In genomic region chr10:68560201-68560915, GRCh38 we compare ENCODE assay signal across 8 cellular contexts. TPM values are rescaled to one million over a fixed set of nuclear protein-coding genes. Genes with fewer than 3 reads are reported as not detected.
A peak's percentile ranks its signal among the peaks of the same experiment; 100 is the strongest.
DNase-seq lines count a peak whose midpoint lies in the region; ATAC-seq lines count a peak whose summit lies in the region.

TSS of gene TET1 (plus strand) at chr10:68560337. CDS start at chr10:68572339, 12,002 bp downstream.

- H3K27ac Mint-ChIP-seq in activated T-helper 1 cell treated with anti-CD3 and anti-CD28 coated beads, Interleukin-12 subunit alpha, Interleukin-12 subunit beta, Interleukin-2, Interleukin-4 antibody, amounts not matched to agents 30 ng/mL and 10 ng/mL and 1 ng/mL, durations not matched to agents 14 hours and 24 hours and 36 hours: no peak within 1 kb of the TSS

- H3K4me1 ChIP-seq in neuronal stem cell (ENCODE audit: control insufficient read depth in 2 of 2, insufficient read depth in 1 of 2, low read depth in 1 of 2, low read length in 2 of 2): peaks cover 2 to 6% of the 10 kb centered on the region in 2 donors

- no peak within 1 kb of the TSS for H4K8ac ChIP-seq in neuronal stem cell (ENCODE audit: low read depth, low read length)

- intact Hi-C loops in Right ventricle myocardium inferior (cut with DNase I): loop anchor here (5.0 kb wide), 1 partner anchor 37 kb away; no protein-coding TSS in a partner anchor
- intact Hi-C loops in cardiac septum (cut with DNase I): loop anchor here (5.0 kb wide), 1 partner anchor 37 kb away; no protein-coding TSS in a partner anchor
- intact Hi-C loops in activated T-helper 1 cell treated with anti-CD3 and anti-CD28 coated beads, Interleukin-12 subunit alpha, Interleukin-12 subunit beta, Interleukin-2, Interleukin-4 antibody, amounts not matched to agents 30 ng/mL and 10 ng/mL and 1 ng/mL, durations not matched to agents 14 hours and 24 hours and 36 hours (cut with micrococcal nuclease): loop anchor here (1.0 kb wide), 1 partner anchor 40 kb away; no protein-coding TSS in a partner anchor

- no peak within 1 kb of the TSS for H3K4ac ChIP-seq in neuronal stem cell (ENCODE audit: low read length)

- peak within 1 kb of the TSS; percentile 25 for H2BK120ac ChIP-seq in neuronal stem cell (ENCODE audit: low read depth, low read length)

- peaks cover 0 to 12% of the 10 kb centered on the region in 2 donors for H3K36me3 ChIP-seq in neuronal stem cell (replicated peaks in 1 of 2; ENCODE audit: control insufficient read depth in 2 of 2, insufficient read depth in 2 of 2, low read length in 2 of 2)

- peak; percentile 81 for ATAC-seq in Right ventricle myocardium inferior
- no peak for ATAC-seq in GM21825 (IDR thresholded peaks at IDR 0.05; ENCODE audit: unreplicated experiment)
- ATAC-seq in HG02840 (IDR thresholded peaks at IDR 0.05; ENCODE audit: low FRiP score, unreplicated experiment): no peak

- H2BK12ac ChIP-seq in neuronal stem cell (ENCODE audit: low read length): peak within 1 kb of the TSS; percentile 63

- H3K36me3 Mint-ChIP-seq in activated T-helper 1 cell treated with anti-CD3 and anti-CD28 coated beads, Interleukin-12 subunit alpha, Interleukin-12 subunit beta, Interleukin-2, Interleukin-4 antibody, amounts not matched to agents 30 ng/mL and 10 ng/mL and 1 ng/mL, durations not matched to agents 14 hours and 24 hours and 36 hours (ENCODE audit: low read depth): peaks cover 4% of the 10 kb centered on the region

- peak within 1 kb of the TSS; percentile 98 for H2BK5ac ChIP-seq in neuronal stem cell (ENCODE audit: low read length)

- H3K4me2 ChIP-seq in neuronal stem cell (ENCODE audit: insufficient read depth, low read length, poor library complexity, severe bottlenecking): peak within 1 kb of the TSS; percentile 72

- H3K4me1 Mint-ChIP-seq in activated T-helper 1 cell treated with anti-CD3 and anti-CD28 coated beads, Interleukin-12 subunit alpha, Interleukin-12 subunit beta, Interleukin-2, Interleukin-4 antibody, amounts not matched to agents 30 ng/mL and 10 ng/mL and 1 ng/mL, durations not matched to agents 14 hours and 24 hours and 36 hours (ENCODE audit: low read depth): peaks cover 28% of the 10 kb centered on the region

- H4K91ac ChIP-seq in neuronal stem cell (ENCODE audit: low read depth, low read length, poor library complexity): no peak within 1 kb of the TSS

- peak within 1 kb of the TSS; percentile 70 for H3K27ac ChIP-seq in neuronal stem cell (replicated peaks; ENCODE audit: low read length)

- no peaks in the 10 kb centered on the region for H3K27me3 ChIP-seq in neuronal stem cell (ENCODE audit: control insufficient read depth in 3 of 3, insufficient read depth in 3 of 3, low read depth in 1 of 3, low read length in 3 of 3)

- H3K9me3 ChIP-seq in neuronal stem cell (replicated peaks in 1 of 2; ENCODE audit: control insufficient read depth in 2 of 2, insufficient read depth in 1 of 2, low read depth in 1 of 2, low read length in 2 of 2): no peaks in the 10 kb centered on the region

- H3K4me3 ChIP-seq in neuronal stem cell (ENCODE audit: low read length in 2 of 2): peak within 1 kb of the TSS; percentile 80 to 100

- DNase-seq in Right ventricle myocardium inferior (ENCODE audit: missing footprints) (no peak), cardiac septum (ENCODE audit: low spot score) (no peak), NCI-H2029 treated with DMSO at 0.1 percent for 48 hours (lab: John Stamatoyannopoulos, UW) (peak; percentile 18), globus pallidus (ENCODE audit: low spot score) (peak; percentile 11), neuronal stem cell (ENCODE audit: low spot score) (peak; percentile 90)
- no peak for DNase-seq in activated T-helper 1 cell treated with anti-CD3 and anti-CD28 coated beads, Interleukin-12 subunit alpha, Interleukin-12 subunit beta, Interleukin-2, Interleukin-4 antibody, amounts not matched to agents 30 ng/mL and 10 ng/mL and 1 ng/mL, durations not matched to agents 14 hours and 24 hours and 36 hours (ENCODE audit: low spot score)

- no peaks in the 10 kb centered on the region for H3K9me3 Mint-ChIP-seq in activated T-helper 1 cell treated with anti-CD3 and anti-CD28 coated beads, Interleukin-12 subunit alpha, Interleukin-12 subunit beta, Interleukin-2, Interleukin-4 antibody, amounts not matched to agents 30 ng/mL and 10 ng/mL and 1 ng/mL, durations not matched to agents 14 hours and 24 hours and 36 hours

- H2AFZ ChIP-seq in neuronal stem cell (ENCODE audit: low read length): peak within 1 kb of the TSS; percentile 92

- peaks cover 46% of the 10 kb centered on the region for H3K27me3 Mint-ChIP-seq in activated T-helper 1 cell treated with anti-CD3 and anti-CD28 coated beads, Interleukin-12 subunit alpha, Interleukin-12 subunit beta, Interleukin-2, Interleukin-4 antibody, amounts not matched to agents 30 ng/mL and 10 ng/mL and 1 ng/mL, durations not matched to agents 14 hours and 24 hours and 36 hours (ENCODE audit: insufficient read depth)

- peak within 1 kb of the TSS; percentile 98 for H3K18ac ChIP-seq in neuronal stem cell (ENCODE audit: low read length)

- peak within 1 kb of the TSS; percentile 96 for H3K14ac ChIP-seq in neuronal stem cell (ENCODE audit: low read length)

- WGBS in neuronal stem cell (ENCODE audit: extremely low coverage in 2 of 2, insufficient read length in 2 of 2, insufficient replicate concordance in 1 of 2), 2 donors: no CpG with 5 or more reads among the region's 62 CpGs

- H2AK5ac ChIP-seq in neuronal stem cell (ENCODE audit: low read depth, low read length): peak within 1 kb of the TSS; percentile 85

- no peak within 1 kb of the TSS for H2BK15ac ChIP-seq in neuronal stem cell (ENCODE audit: low read length)

- H3K9ac ChIP-seq in neuronal stem cell (ENCODE audit: low read depth, low read length, poor library complexity): peak within 1 kb of the TSS; percentile 92

- peak within 1 kb of the TSS; percentile 72 for H3K4me3 Mint-ChIP-seq in activated T-helper 1 cell treated with anti-CD3 and anti-CD28 coated beads, Interleukin-12 subunit alpha, Interleukin-12 subunit beta, Interleukin-2, Interleukin-4 antibody, amounts not matched to agents 30 ng/mL and 10 ng/mL and 1 ng/mL, durations not matched to agents 14 hours and 24 hours and 36 hours

- H3K23ac ChIP-seq in neuronal stem cell (ENCODE audit: low read depth, low read length, poor library complexity): peak within 1 kb of the TSS; percentile 96

- no peaks in the 10 kb centered on the region for H3K79me1 ChIP-seq in neuronal stem cell (ENCODE audit: low read depth, low read length)

RNA-seq across cellular contexts. Expression of gene TET1, which starts in this region (rescaled TPM):
- total RNA-seq in Right ventricle myocardium inferior (3.1 TPM), cardiac septum (1.2 TPM)
- 0.71 and 0.73 TPM in 2 replicates for total RNA-seq in activated T-helper 1 cell treated with anti-CD3 and anti-CD28 coated beads, Interleukin-12 subunit alpha, Interleukin-12 subunit beta, Interleukin-2, Interleukin-4 antibody, amounts not matched to agents 30 ng/mL and 10 ng/mL and 1 ng/mL, durations not matched to agents 14 hours and 24 hours and 36 hours
- 17.2 TPM for polyA plus RNA-seq in neuronal stem cell (2013, experiment 1 of 2)
- polyA plus RNA-seq in neuronal stem cell (2013, experiment 2 of 2): 17.2 TPM

Comparison
In these comparisons a context has a peak if more than half of its experiments do, and no peak if none do; other contexts are left out.
1. DNase-seq: peak in NCI-H2029 treated with DMSO at 0.1 percent for 48 hours (single experiment), globus pallidus (single experiment) and neuronal stem cell (single experiment); none in Right ventricle myocardium inferior (single experiment), cardiac septum (single experiment) and activated T-helper 1 cell treated with anti-CD3 and anti-CD28 coated beads, Interleukin-12 subunit alpha, Interleukin-12 subunit beta, Interleukin-2, Interleukin-4 antibody, amounts not matched to agents 30 ng/mL and 10 ng/mL and 1 ng/mL, durations not matched to agents 14 hours and 24 hours and 36 hours (single experiment).